Comparison of ENCODE assay signal across 25 cellular contexts in the genomic region with DNA sequence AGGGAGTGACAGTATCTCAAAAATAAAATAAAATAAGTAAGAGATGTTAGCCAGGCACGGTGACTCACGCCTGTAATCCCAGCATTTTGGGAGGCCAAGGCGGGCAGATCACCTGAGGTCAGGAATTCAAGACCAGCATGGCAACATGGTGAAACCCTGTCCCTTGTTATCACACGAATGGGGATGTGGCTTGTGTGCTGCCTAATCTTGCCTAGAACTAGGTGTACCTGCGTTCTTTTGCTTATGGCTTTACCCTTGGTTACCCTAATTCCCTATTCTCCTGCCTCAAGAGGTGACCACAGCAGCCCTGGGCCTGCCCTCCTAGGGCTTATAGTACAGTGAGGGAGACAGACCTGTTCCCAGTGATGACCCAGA. TPM values are rescaled to one million over a fixed set of nuclear protein-coding genes. Genes with fewer than 3 reads are reported as not detected.
"Had no signal": no experiment of that assay in that cellular context is flagged by ENCODE, and none has a peak within 500 bp of the region (broad histone marks: within the 10 kb centered on the region; RNA-seq: fewer than 3 reads in every experiment).

No MANE protein-coding gene starts in this region.

- H3K27ac ChIP-seq: esophagus squamous epithelium, pancreas, tibial artery, uterus had no signal

- H3K27ac Mint-ChIP-seq: activated CD8-positive, alpha-beta T cell treated with anti-CD3 and anti-CD28 coated beads for 36 hours; activated naive CD4-positive, alpha-beta T cell treated with anti-CD3 and anti-CD28 coated beads, Interleukin-2, amount 10 ng/mL, durations not matched to agents 7 days and 5 days; activated naive CD8-positive, alpha-beta T cell treated with anti-CD3 and anti-CD28 coated beads, Interleukin-2, amount 50 U/mL, for 24 hours; activated T-helper 2 cell treated with anti-CD3 and anti-CD28 coated beads, Interferon-gamma antibody, Interleukin-2, Interleukin-4, amounts not matched to agents 10 μg/mL and 5 μg/mL and 100 μg/mL, durations not matched to agents 14 hours and 24 hours and 36 hours; naive thymus-derived CD8-positive, alpha-beta T cell; T-helper 2 cell treated with Interferon-gamma antibody and Interleukin-4, amounts not matched to agents 5 μg/mL and 100 μg/mL, for 36 hours; WTC11 had no signal

- H3K9me3 Mint-ChIP-seq: activated CD8-positive, alpha-beta T cell treated with anti-CD3 and anti-CD28 coated beads for 36 hours; activated naive CD4-positive, alpha-beta T cell treated with anti-CD3 and anti-CD28 coated beads, Interleukin-2, amount 10 ng/mL, durations not matched to agents 7 days and 5 days; activated naive CD8-positive, alpha-beta T cell treated with anti-CD3 and anti-CD28 coated beads, Interleukin-2, amount 50 U/mL, for 24 hours; central memory CD8-positive, alpha-beta T cell; T-helper 2 cell treated with Interferon-gamma antibody and Interleukin-4, amounts not matched to agents 5 μg/mL and 100 μg/mL, for 36 hours had no signal

- H3K4me1 Mint-ChIP-seq: activated naive CD4-positive, alpha-beta T cell treated with anti-CD3 and anti-CD28 coated beads, Interleukin-2, amount 10 ng/mL, durations not matched to agents 7 days and 5 days; activated naive CD8-positive, alpha-beta T cell treated with anti-CD3 and anti-CD28 coated beads, Interleukin-2, amount 50 U/mL, for 24 hours; central memory CD8-positive, alpha-beta T cell; naive thymus-derived CD8-positive, alpha-beta T cell had no signal

- H3K36me3 ChIP-seq: esophagus squamous epithelium, pancreas, tibial artery, uterus had no signal

- H3K4me3 ChIP-seq: esophagus squamous epithelium, pancreas, tibial artery, uterus had no signal

- ATAC-seq: activated CD8-positive, alpha-beta T cell treated with anti-CD3 and anti-CD28 coated beads for 36 hours; activated naive CD8-positive, alpha-beta T cell treated with anti-CD3 and anti-CD28 coated beads, Interleukin-2, amount 50 U/mL, for 24 hours; left cardiac atrium; naive thymus-derived CD8-positive, alpha-beta T cell; pancreas; WTC11 had no signal

- H3K4me1 ChIP-seq: esophagus squamous epithelium, pancreas, uterus had no signal

- H3K36me3 Mint-ChIP-seq: activated naive CD4-positive, alpha-beta T cell treated with anti-CD3 and anti-CD28 coated beads, Interleukin-2, amount 10 ng/mL, durations not matched to agents 7 days and 5 days; naive thymus-derived CD8-positive, alpha-beta T cell had no signal

- H3K4me3 Mint-ChIP-seq: activated CD8-positive, alpha-beta T cell treated with anti-CD3 and anti-CD28 coated beads for 36 hours; activated naive CD4-positive, alpha-beta T cell treated with anti-CD3 and anti-CD28 coated beads, Interleukin-2, amount 10 ng/mL, durations not matched to agents 7 days and 5 days; activated naive CD8-positive, alpha-beta T cell treated with anti-CD3 and anti-CD28 coated beads, Interleukin-2, amount 50 U/mL, for 24 hours; central memory CD8-positive, alpha-beta T cell; naive thymus-derived CD8-positive, alpha-beta T cell; T-helper 2 cell treated with Interferon-gamma antibody and Interleukin-4, amounts not matched to agents 5 μg/mL and 100 μg/mL, for 36 hours; WTC11 had no signal

- DNase-seq: activated CD4-positive, alpha-beta T cell treated with anti-CD3 and anti-CD28 coated beads for 4 hours; activated CD8-positive, alpha-beta T cell treated with anti-CD3 and anti-CD28 coated beads for 36 hours; activated naive CD4-positive, alpha-beta T cell treated with anti-CD3 and anti-CD28 coated beads, Interleukin-2, amount 10 ng/mL, durations not matched to agents 7 days and 5 days; activated naive CD8-positive, alpha-beta T cell treated with anti-CD3 and anti-CD28 coated beads, Interleukin-2, amount 50 U/mL, for 24 hours; activated T-cell treated with anti-CD3 and anti-CD28 coated beads, Interleukin-2, amount 50 U/mL, for 1 hour; anterior cingulate cortex; effector CD8-positive, alpha-beta T cell; esophagus squamous epithelium; hippocampal formation; left cardiac atrium; mesendoderm; naive thymus-derived CD8-positive, alpha-beta T cell; stimulated activated CD4-positive, alpha-beta T cell treated with anti-CD3 and anti-CD28 coated beads, Interleukin-1b, Interleukin-23, amount 100 ng/mL, for 48 hours; stimulated activated CD8-positive, alpha-beta memory T cell treated with anti-CD3 and anti-CD28 coated beads, Interleukin-4, amount 100 ng/mL, for 48 hours; stimulated activated naive CD4-positive, alpha-beta T cell treated with Interleukin-2 at 50 U/mL for 16 hours; substantia nigra; tibial artery; uterus had no signal

- H3K9me3 ChIP-seq: esophagus squamous epithelium, pancreas, tibial artery, uterus had no signal

- H3K27me3 ChIP-seq: pancreas, tibial artery, uterus had no signal

RNA-seq across cellular contexts. Expression of gene IGSF23, which starts 24.0 kb away (rescaled TPM):
- total RNA-seq: activated CD8-positive, alpha-beta T cell treated with anti-CD3 and anti-CD28 coated beads for 36 hours; activated T-helper 2 cell treated with anti-CD3 and anti-CD28 coated beads, Interferon-gamma antibody, Interleukin-2, Interleukin-4, amounts not matched to agents 10 μg/mL and 5 μg/mL and 100 μg/mL, durations not matched to agents 14 hours and 24 hours and 36 hours; esophagus squamous epithelium; left cardiac atrium; lower leg skin; mucosa of gallbladder; naive thymus-derived CD8-positive, alpha-beta T cell; uterus; WTC11 had no signal
